In genomic region chr13:113490496-113491417, GRCh38 we compare ENCODE assay signal across 1 cellular context.
TF ChIP-seq lines count a peak whose summit lies in the region.

Gene DCUN1D2 (minus strand): TSS chr13:113490711. CDS start chr13:113490669, 42 bp downstream.

TF ChIP-seq in SK-N-SH, 30 proteins besides CTCF, POLR2A, EP300 and RAD21 (continued from another document):
- TF ChIP-seq IRF3 (IDR thresholded peaks at IDR 0.05; ENCODE audit: low read depth, low read length): no peak
- peak; percentile 63; the same call in 1 of the 2 replicates for TF ChIP-seq MAX (IDR thresholded peaks at IDR 0.05; ENCODE audit: low read depth)
- no peak for TF ChIP-seq EZH2phosphoT487 (IDR thresholded peaks at IDR 0.05; ENCODE audit: borderline replicate concordance, low read depth)
- no peak for TF ChIP-seq JUND (IDR thresholded peaks at IDR 0.05)
- TF ChIP-seq GATA2 (CRISPR knock-in tag; IDR thresholded peaks at IDR 0.05): no peak
- TF ChIP-seq SIN3A (IDR thresholded peaks at IDR 0.05; ENCODE audit: borderline replicate concordance, low read depth, low read length): peak; percentile 19; the same call in 1 of the 2 replicates
- TF ChIP-seq TEAD4 (IDR thresholded peaks at IDR 0.05; ENCODE audit: borderline replicate concordance, insufficient read depth): no peak
- no peak for TF ChIP-seq ZBTB33 (IDR thresholded peaks at IDR 0.05; ENCODE audit: borderline replicate concordance, low read depth)
- TF ChIP-seq ELF1 (IDR thresholded peaks at IDR 0.05): peak; percentile 82
- peak; percentile 28 for TF ChIP-seq PBX3 (IDR thresholded peaks at IDR 0.05)
- TF ChIP-seq MXI1 (IDR thresholded peaks at IDR 0.05; ENCODE audit: low read depth, low read length): peak; percentile 44; the same call in 1 of the 2 replicates
- TF ChIP-seq SMC3 (IDR thresholded peaks at IDR 0.05; ENCODE audit: low read depth, low read length): no peak
- 0 out of 2 replicates have a peak, but pooled peaks have one; percentile 42 for TF ChIP-seq RCOR1 (IDR thresholded peaks at IDR 0.05; ENCODE audit: low read length)
- 0 out of 2 replicates have a peak, but pooled peaks have one; percentile 9 for TF ChIP-seq POLR2AphosphoS5 (IDR thresholded peaks at IDR 0.05; ENCODE audit: low read depth, low read length)
- no peak for TF ChIP-seq REST (IDR thresholded peaks at IDR 0.05; ENCODE audit: low read depth, low read length)
- TF ChIP-seq FOXM1 (IDR thresholded peaks at IDR 0.05; ENCODE audit: low read depth): no peak
- TF ChIP-seq FOXJ3 (CRISPR knock-in tag; IDR thresholded peaks at IDR 0.05): no peak
- TF ChIP-seq RFX5 (IDR thresholded peaks at IDR 0.05; ENCODE audit: low read length): no peak
- TF ChIP-seq USF1 (IDR thresholded peaks at IDR 0.05; ENCODE audit: borderline replicate concordance, low read depth): 0 out of 2 replicates have a peak, but pooled peaks have one; percentile 11
- TF ChIP-seq MEF2A (IDR thresholded peaks at IDR 0.05; ENCODE audit: borderline replicate concordance, low read depth): no peak
- no peak for TF ChIP-seq TCF12 (IDR thresholded peaks at IDR 0.05)
TF ChIP-seq in SK-N-SH: peak in this region for 11.
